ENCODE assay signal across 12 cellular contexts in the genomic region with DNA sequence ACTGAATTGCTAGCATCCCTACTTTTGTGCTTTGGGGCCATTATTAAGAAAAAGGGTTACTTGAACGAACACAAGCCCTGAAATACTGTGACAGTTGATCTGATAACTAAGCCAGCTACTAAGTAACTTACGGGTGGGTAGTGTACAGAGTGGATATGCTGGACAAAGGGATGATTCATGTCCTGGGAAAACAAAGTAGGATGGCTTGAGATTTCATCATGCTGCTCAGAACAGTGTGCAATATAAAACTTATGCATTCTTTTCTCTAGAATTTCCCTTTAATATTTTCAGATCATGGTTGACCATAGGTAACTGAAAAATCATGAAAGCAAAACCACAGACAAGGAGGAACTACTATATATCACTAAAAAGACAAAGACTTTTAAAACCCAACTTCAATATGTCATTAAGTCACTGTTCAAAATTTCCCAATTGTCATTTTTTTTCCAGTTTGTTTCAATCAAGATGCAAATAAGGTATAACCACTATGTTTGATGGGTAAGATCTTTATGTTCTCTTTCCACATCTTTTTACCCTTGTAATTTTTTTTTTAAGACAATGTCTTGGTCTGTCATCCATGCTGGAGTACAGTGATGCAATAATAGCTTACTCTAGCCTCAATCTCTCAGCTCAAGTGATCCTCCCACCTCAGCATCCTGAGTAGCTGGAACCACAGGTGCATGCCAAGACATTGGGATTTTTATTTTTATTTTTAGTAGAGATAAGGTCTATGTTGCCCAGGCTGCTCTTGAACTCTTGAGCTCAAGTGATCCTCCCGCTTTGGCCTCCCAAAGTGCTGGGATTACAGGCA.
DNase-seq lines count a peak whose midpoint lies in the region; ATAC-seq, FAIRE-seq and TF ChIP-seq lines count a peak whose summit lies in the region.
"Had no signal": no experiment of that assay in that cellular context is flagged by ENCODE, and none has a peak within 500 bp of the region (broad histone marks: within the 10 kb centered on the region; RNA-seq: fewer than 3 reads in every experiment).

No MANE protein-coding gene starts in this region.

- no peaks in the 10 kb centered on the region for H3K36me3 ChIP-seq in kidney epithelial cell (ENCODE audit: control insufficient read depth, insufficient read depth, low read length)
- no peaks in the 10 kb centered on the region for H3K36me3 ChIP-seq in kidney (ENCODE audit: control insufficient read depth in 1 of 2, insufficient read depth in 2 of 2, low read length in 2 of 2)

- TF ChIP-seq CTCF in AG09309 (IDR thresholded peaks at IDR 0.05; ENCODE audit: control insufficient read depth, insufficient read depth, low read depth, low read length, missing control alignments), result no peak
- no peak for TF ChIP-seq CTCF in astrocyte of the cerebellum (IDR thresholded peaks at IDR 0.05; ENCODE audit: low read depth, low read length, missing control alignments)
- TF ChIP-seq CTCF in kidney epithelial cell (IDR thresholded peaks at IDR 0.05; ENCODE audit: insufficient read depth, low read length, poor library complexity, severe bottlenecking), result no peak
- TF ChIP-seq CTCF in endothelial cell (IDR thresholded peaks at IDR 0.05; ENCODE audit: unreplicated experiment), result no peak
- no peak for TF ChIP-seq CTCF in kidney (IDR thresholded peaks at IDR 0.05; ENCODE audit: borderline replicate concordance, extremely low read depth, insufficient read depth)

- H3K27ac Mint-ChIP-seq in endothelial cell (ENCODE audit: unreplicated experiment), result no peak overlapping the region
- H3K27ac Mint-ChIP-seq: CD4-positive, alpha-beta T cell had no signal

- no peaks in the 10 kb centered on the region for H3K9me3 Mint-ChIP-seq in endothelial cell (ENCODE audit: unreplicated experiment)
- H3K9me3 Mint-ChIP-seq: CD4-positive, alpha-beta T cell had no signal

- peaks cover 3% of the 10 kb centered on the region for H3K27me3 Mint-ChIP-seq in endothelial cell (ENCODE audit: unreplicated experiment)
- H3K27me3 Mint-ChIP-seq: CD4-positive, alpha-beta T cell had no signal

- H3K4me3 ChIP-seq in AG09309 (ENCODE audit: control insufficient read depth, low read depth, low read length), result no peak overlapping the region
- H3K4me3 ChIP-seq in astrocyte of the cerebellum (ENCODE audit: low read depth, low read length), result no peak overlapping the region
- no peak overlapping the region for H3K4me3 ChIP-seq in kidney epithelial cell (ENCODE audit: low read depth, low read length)
- H3K4me3 ChIP-seq in kidney (ENCODE audit: low read length in 2 of 2), result no peak overlapping the region

- intact Hi-C loops in kidney (cut with DNase I), result no loop called here

- no peak overlapping the region for H3K4me3 Mint-ChIP-seq in endothelial cell (ENCODE audit: unreplicated experiment)
- H3K4me3 Mint-ChIP-seq: CD4-positive, alpha-beta T cell had no signal

- in situ Hi-C loops in astrocyte of the cerebellum (cut with HindIII; ENCODE audit: low sequenced_read_pairs), result no loop called here

- H3K9me3 ChIP-seq in kidney (ENCODE audit: control insufficient read depth in 1 of 2, low read length in 2 of 2), result no peaks in the 10 kb centered on the region

- peaks cover 4% of the 10 kb centered on the region for H3K36me3 Mint-ChIP-seq in endothelial cell (ENCODE audit: low read depth, unreplicated experiment)

- H3K9ac ChIP-seq in kidney (ENCODE audit: low read length in 2 of 2), result no peak overlapping the region
- H3K9ac ChIP-seq: parathyroid adenoma had no signal

- H3K27ac ChIP-seq in kidney (ENCODE audit: low read depth in 2 of 2, low read length in 2 of 2), result no peak overlapping the region
- H3K27ac ChIP-seq: parathyroid adenoma had no signal

- ATAC-seq in HG03432 (IDR thresholded peaks at IDR 0.05; ENCODE audit: unreplicated experiment), result no peak

- FAIRE-seq in kidney (lab: Jason Lieb, UNC), result no peak

- DNase-seq in AG09309 (ENCODE audit: low read depth) (peak; percentile 90), HT-29 (ENCODE audit: low spot score) (peak; percentile 46), astrocyte of the cerebellum (ENCODE audit: low read depth) (peak; percentile 26), kidney epithelial cell (ENCODE audit: low read depth) (peak; percentile 82), endothelial cell (ENCODE audit: low spot score) (no peak), kidney (no peak), cerebellar nuclear complex (lab: John Stamatoyannopoulos, UW) (no peak)
- DNase-seq: CD4-positive, alpha-beta T cell; H7; T-helper 1 cell had no signal

- no peaks in the 10 kb centered on the region for H3K4me1 ChIP-seq in kidney (ENCODE audit: control insufficient read depth in 1 of 2, insufficient read depth in 1 of 2, low read depth in 1 of 2, low read length in 2 of 2)
- H3K4me1 ChIP-seq: parathyroid adenoma had no signal

- H3K4me1 Mint-ChIP-seq in endothelial cell (ENCODE audit: unreplicated experiment), result peaks cover 5% of the 10 kb centered on the region

- H3K27me3 ChIP-seq in kidney epithelial cell (ENCODE audit: control insufficient read depth, insufficient read depth, low read length), result no peaks in the 10 kb centered on the region

Comparison
In these comparisons a context has a peak if more than half of its experiments do, and no peak if none do; other contexts are left out.
1. DNase-seq: peak in AG09309 (single experiment), HT-29 (single experiment), astrocyte of the cerebellum (single experiment) and kidney epithelial cell (single experiment); none in endothelial cell (single experiment), kidney (single experiment) and cerebellar nuclear complex (0 of 2).